In genomic region chr7:137847418-137848050, GRCh38 we compare ENCODE assay signal across 10 cellular contexts. TPM values are rescaled to one million over a fixed set of nuclear protein-coding genes. Genes with fewer than 3 reads are reported as not detected.
DNase-seq lines count a peak whose midpoint lies in the region; ATAC-seq and TF ChIP-seq lines count a peak whose summit lies in the region.
"Had no signal": no experiment of that assay in that cellular context is flagged by ENCODE, and none has a peak within 500 bp of the region (broad histone marks: within the 10 kb centered on the region; RNA-seq: fewer than 3 reads in every experiment).

No MANE protein-coding gene starts in this region.

- H3K27me3 ChIP-seq in BJ (ENCODE audit: control insufficient read depth, insufficient read depth, low read length) = no peaks in the 10 kb centered on the region
- H3K27me3 ChIP-seq: pancreas had no signal

- DNase-seq in BJ (ENCODE audit: low read depth) (no peak), NCI-H446 treated with DMSO at 0.1 percent for 48 hours (lab: John Stamatoyannopoulos, UW) (no peak)
- peak in 1 of 10 donors; percentile 0 for DNase-seq in naive thymus-derived CD8-positive, alpha-beta T cell

- peak overlapping the region; percentile 36 for H3K4me3 ChIP-seq in BJ (ENCODE audit: low read depth, low read length)

- peaks cover 35 to 67% (median 59%) of the 10 kb centered on the region in 5 donors for H3K27me3 Mint-ChIP-seq in naive thymus-derived CD8-positive, alpha-beta T cell

- peaks cover 0 to 10% (median 6%) of the 10 kb centered on the region in 4 donors for H3K4me1 Mint-ChIP-seq in naive thymus-derived CD8-positive, alpha-beta T cell

- CTCF ChIA-PET in BJ (lab: Yijun Ruan, JAX) = interaction anchor here (0.9 to 1.6 kb wide), 2 partner anchors 12 to 192 kb away, joined by 3 to 4 read pairs; no protein-coding TSS in a partner anchor

- ATAC-seq in GM21825 (IDR thresholded peaks at IDR 0.05; ENCODE audit: unreplicated experiment) (peak; percentile 12), GM19467 (IDR thresholded peaks at IDR 0.05; ENCODE audit: unreplicated experiment) (no peak), GM19035 (IDR thresholded peaks at IDR 0.05; ENCODE audit: unreplicated experiment) (no peak), HG02973 (IDR thresholded peaks at IDR 0.05; ENCODE audit: unreplicated experiment) (no peak)
- ATAC-seq in naive thymus-derived CD8-positive, alpha-beta T cell = peak in 1 of 2 donors; percentile 13

- POLR2A ChIA-PET in BJ (lab: Charles Lee) = no interaction called here
- POLR2A ChIA-PET in naive thymus-derived CD8-positive, alpha-beta T cell (lab: Charles Lee) = no interaction called here

- no peak for TF ChIP-seq CTCF in BJ (IDR thresholded peaks at IDR 0.05; ENCODE audit: insufficient read depth, low read depth, low read length)

- peak overlapping the region; percentile 42 for H3K27ac ChIP-seq in cingulate gyrus (ENCODE audit: low read depth, low read length)
- H3K27ac ChIP-seq: pancreas had no signal

- H3K36me3 ChIP-seq in BJ (ENCODE audit: control insufficient read depth, insufficient read depth, low read length) = no peaks in the 10 kb centered on the region; the same call in 1 of the 2 replicates
- H3K36me3 ChIP-seq: pancreas had no signal

- peaks cover 0 to 9% (median 0%) of the 10 kb centered on the region in 3 donors for H3K36me3 Mint-ChIP-seq in naive thymus-derived CD8-positive, alpha-beta T cell

- H3K4me3 Mint-ChIP-seq in naive thymus-derived CD8-positive, alpha-beta T cell = peak overlapping the region; percentile 12 to 59 (median 42)

- peaks cover 0 to 9% (median 0%) of the 10 kb centered on the region in 9 donors for H3K9me3 Mint-ChIP-seq in naive thymus-derived CD8-positive, alpha-beta T cell

- H3K27ac Mint-ChIP-seq in naive thymus-derived CD8-positive, alpha-beta T cell = peak overlapping the region in 1 of 10 donors; percentile 25
- H3K27ac Mint-ChIP-seq: activated naive CD4-positive, alpha-beta T cell treated with anti-CD3 and anti-CD28 coated beads, Interleukin-2, amount 50 U/mL, for 72 hours had no signal

RNA-seq across cellular contexts. Expression of gene DGKI, which starts 0.8 kb away (rescaled TPM):
- polyA plus RNA-seq in BJ (2011; rRNA removed) = 1.3 and 1.4 TPM in 2 replicates
- 7.3 and 8.2 TPM in 2 replicates for polyA minus RNA-seq in BJ (2011; rRNA and poly(A)+ RNA removed)
- not detected for total RNA-seq in naive thymus-derived CD8-positive, alpha-beta T cell
- polyA plus RNA-seq in naive thymus-derived CD8-positive, alpha-beta T cell = under 1 TPM in 1 of 3 donors, not detected in 2; 0.01 TPM
